Comparison of ENCODE assay signal across 1 cellular context in the genomic region with DNA sequence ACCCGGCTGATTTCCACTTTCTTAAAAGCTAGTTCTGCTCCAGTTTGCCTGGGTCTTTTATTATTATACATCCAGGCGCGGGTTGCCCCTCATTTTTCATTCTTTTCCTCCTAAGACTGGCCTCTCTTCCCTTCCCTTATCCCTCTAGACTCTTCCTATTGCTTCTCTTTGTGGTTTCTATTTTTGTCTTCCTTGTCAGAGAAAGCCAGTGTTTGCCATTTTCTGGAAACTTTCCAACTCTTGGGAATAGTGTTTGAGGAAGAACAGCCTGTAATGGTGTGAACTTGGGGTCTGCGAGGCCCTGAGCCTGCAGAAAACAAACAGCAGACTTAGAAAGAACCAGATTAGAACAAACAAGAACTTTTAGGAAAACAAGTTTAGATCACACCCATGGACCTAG.
TF ChIP-seq lines count a peak whose summit lies in the region.

No MANE protein-coding gene starts in this region.

TF ChIP-seq in GM23338, 12 proteins besides CTCF, POLR2A, EP300 and RAD21 (continued from another document):
- TF ChIP-seq, protein P1, sequence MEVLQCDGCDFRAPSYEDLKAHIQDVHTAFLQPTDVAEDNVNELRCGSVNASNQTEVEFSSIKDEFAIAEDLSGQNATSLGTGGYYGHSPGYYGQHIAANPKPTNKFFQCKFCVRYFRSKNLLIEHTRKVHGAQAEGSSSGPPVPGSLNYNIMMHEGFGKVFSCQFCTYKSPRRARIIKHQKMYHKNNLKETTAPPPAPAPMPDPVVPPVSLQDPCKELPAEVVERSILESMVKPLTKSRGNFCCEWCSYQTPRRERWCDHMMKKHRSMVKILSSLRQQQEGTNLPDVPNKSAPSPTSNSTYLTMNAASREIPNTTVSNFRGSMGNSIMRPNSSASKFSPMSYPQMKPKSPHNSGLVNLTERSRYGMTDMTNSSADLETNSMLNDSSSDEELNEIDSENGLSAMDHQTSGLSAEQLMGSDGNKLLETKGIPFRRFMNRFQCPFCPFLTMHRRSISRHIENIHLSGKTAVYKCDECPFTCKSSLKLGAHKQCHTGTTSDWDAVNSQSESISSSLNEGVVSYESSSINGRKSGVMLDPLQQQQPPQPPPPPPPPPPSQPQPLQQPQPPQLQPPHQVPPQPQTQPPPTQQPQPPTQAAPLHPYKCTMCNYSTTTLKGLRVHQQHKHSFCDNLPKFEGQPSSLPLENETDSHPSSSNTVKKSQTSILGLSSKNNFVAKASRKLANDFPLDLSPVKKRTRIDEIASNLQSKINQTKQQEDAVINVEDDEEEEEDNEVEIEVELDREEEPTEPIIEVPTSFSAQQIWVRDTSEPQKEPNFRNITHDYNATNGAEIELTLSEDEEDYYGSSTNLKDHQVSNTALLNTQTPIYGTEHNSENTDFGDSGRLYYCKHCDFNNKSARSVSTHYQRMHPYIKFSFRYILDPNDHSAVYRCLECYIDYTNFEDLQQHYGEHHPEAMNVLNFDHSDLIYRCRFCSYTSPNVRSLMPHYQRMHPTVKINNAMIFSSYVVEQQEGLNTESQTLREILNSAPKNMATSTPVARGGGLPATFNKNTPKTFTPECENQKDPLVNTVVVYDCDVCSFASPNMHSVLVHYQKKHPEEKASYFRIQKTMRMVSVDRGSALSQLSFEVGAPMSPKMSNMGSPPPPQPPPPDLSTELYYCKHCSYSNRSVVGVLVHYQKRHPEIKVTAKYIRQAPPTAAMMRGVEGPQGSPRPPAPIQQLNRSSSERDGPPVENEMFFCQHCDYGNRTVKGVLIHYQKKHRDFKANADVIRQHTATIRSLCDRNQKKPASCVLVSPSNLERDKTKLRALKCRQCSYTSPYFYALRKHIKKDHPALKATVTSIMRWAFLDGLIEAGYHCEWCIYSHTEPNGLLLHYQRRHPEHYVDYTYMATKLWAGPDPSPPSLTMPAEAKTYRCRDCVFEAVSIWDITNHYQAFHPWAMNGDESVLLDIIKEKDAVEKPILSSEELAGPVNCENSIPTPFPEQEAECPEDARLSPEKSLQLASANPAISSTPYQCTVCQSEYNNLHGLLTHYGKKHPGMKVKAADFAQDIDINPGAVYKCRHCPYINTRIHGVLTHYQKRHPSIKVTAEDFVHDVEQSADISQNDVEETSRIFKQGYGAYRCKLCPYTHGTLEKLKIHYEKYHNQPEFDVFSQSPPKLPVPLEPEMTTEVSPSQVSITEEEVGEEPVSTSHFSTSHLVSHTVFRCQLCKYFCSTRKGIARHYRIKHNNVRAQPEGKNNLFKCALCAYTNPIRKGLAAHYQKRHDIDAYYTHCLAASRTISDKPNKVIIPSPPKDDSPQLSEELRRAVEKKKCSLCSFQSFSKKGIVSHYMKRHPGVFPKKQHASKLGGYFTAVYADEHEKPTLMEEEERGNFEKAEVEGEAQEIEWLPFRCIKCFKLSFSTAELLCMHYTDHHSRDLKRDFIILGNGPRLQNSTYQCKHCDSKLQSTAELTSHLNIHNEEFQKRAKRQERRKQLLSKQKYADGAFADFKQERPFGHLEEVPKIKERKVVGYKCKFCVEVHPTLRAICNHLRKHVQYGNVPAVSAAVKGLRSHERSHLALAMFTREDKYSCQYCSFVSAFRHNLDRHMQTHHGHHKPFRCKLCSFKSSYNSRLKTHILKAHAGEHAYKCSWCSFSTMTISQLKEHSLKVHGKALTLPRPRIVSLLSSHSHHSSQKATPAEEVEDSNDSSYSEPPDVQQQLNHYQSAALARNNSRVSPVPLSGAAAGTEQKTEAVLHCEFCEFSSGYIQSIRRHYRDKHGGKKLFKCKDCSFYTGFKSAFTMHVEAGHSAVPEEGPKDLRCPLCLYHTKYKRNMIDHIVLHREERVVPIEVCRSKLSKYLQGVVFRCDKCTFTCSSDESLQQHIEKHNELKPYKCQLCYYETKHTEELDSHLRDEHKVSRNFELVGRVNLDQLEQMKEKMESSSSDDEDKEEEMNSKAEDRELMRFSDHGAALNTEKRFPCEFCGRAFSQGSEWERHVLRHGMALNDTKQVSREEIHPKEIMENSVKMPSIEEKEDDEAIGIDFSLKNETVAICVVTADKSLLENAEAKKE (CRISPR knock-in tag; IDR thresholded peaks at IDR 0.05), result no peak
